In genomic region chr12:79692860-79693605, GRCh38 we compare ENCODE assay signal across 13 cellular contexts. TPM values are rescaled to one million over a fixed set of nuclear protein-coding genes. Genes with fewer than 3 reads are reported as not detected.
A peak's percentile ranks its signal among the peaks of the same experiment; 100 is the strongest.
DNase-seq lines count a peak whose midpoint lies in the region; ATAC-seq and TF ChIP-seq lines count a peak whose summit lies in the region.
"Had no signal": no experiment of that assay in that cellular context is flagged by ENCODE, and none has a peak within 500 bp of the region (broad histone marks: within the 10 kb centered on the region; RNA-seq: fewer than 3 reads in every experiment).

No MANE protein-coding gene starts in this region.

- H3K56ac ChIP-seq in H9 (ENCODE audit: insufficient read length, low read depth, low read length): no peak overlapping the region

- H3K4me1 ChIP-seq in H9 (ENCODE audit: insufficient read depth, low read length) (peaks cover 3% of the 10 kb centered on the region; the same call in 1 of the 2 replicates), foreskin keratinocyte (peaks cover 14% of the 10 kb centered on the region), transverse colon (peaks cover 0 to 25% (median 14%) of the 10 kb centered on the region in 4 donors), esophagus muscularis mucosa (peaks cover 0 to 30% (median 16%) of the 10 kb centered on the region in 4 donors)

- ATAC-seq in foreskin keratinocyte: no peak

- peaks cover 14% of the 10 kb centered on the region; the same call in 1 of the 2 replicates for H3K79me2 ChIP-seq in H9 (ENCODE audit: insufficient read depth, low read length)

- no peak overlapping the region for H4K91ac ChIP-seq in H9 (ENCODE audit: insufficient read length, low read depth, low read length)

- H2AK5ac ChIP-seq in H9 (ENCODE audit: insufficient read length, low read length): no peak overlapping the region

- H3K4me1 Mint-ChIP-seq in H9: peaks cover 21 to 22% of the 10 kb centered on the region in 2 experiments

- peaks cover 19% of the 10 kb centered on the region for H3K23me2 ChIP-seq in H9 (ENCODE audit: insufficient read length, low read depth, low read length, poor library complexity, severe bottlenecking)

- no CpG with 5 or more reads among the region's 6 CpGs for WGBS in H9 (ENCODE audit: extremely low coverage, insufficient read length, low lambda C conversion rate)
- 26 to 43% methylated on average over 5 to 6 of the region's 6 CpGs for WGBS in transverse colon (ENCODE audit: low coverage in 1 of 2), 2 donors
- WGBS in esophagus muscularis mucosa: 67% methylated on average over 6 of the region's 6 CpGs

- H3K9ac ChIP-seq in H9 (ENCODE audit: extremely low read depth, insufficient read length, low read length): no peak overlapping the region

- H3T11ph ChIP-seq in H9 (ENCODE audit: low read length): no peak overlapping the region

- H2BK15ac ChIP-seq in H9 (ENCODE audit: low read depth, low read length): no peak overlapping the region

- H2BK12ac ChIP-seq in H9 (ENCODE audit: insufficient read length, low read depth, low read length): no peak overlapping the region

- H3K9me3 ChIP-seq in H9 (ENCODE audit: control insufficient read depth, low read depth, low read length) (no peaks in the 10 kb centered on the region), transverse colon (no peaks in the 10 kb centered on the region), esophagus muscularis mucosa (no peaks in the 10 kb centered on the region)
- H3K9me3 ChIP-seq: right atrium auricular region, SJSA1 had no signal

- no peak overlapping the region for H3K14ac ChIP-seq in H9 (ENCODE audit: insufficient read depth, low read length)

- no peak overlapping the region for H3K18ac ChIP-seq in H9 (ENCODE audit: insufficient read length, low read depth, low read length)

- H2BK120ac ChIP-seq in H9 (ENCODE audit: low read depth, low read length, poor library complexity, severe bottlenecking): no peak overlapping the region

- H4K5ac ChIP-seq in H9 (ENCODE audit: insufficient read length, low read depth, low read length): no peak overlapping the region

- no peaks in the 10 kb centered on the region for H4K20me1 ChIP-seq in H9 (ENCODE audit: control insufficient read depth, insufficient read depth, insufficient read length)

- intact Hi-C loops in transverse colon (cut with DNase I; ENCODE audit: low total_unique reads) (no loop called here), esophagus muscularis mucosa (cut with DNase I) (loop anchor here (5.0 kb wide), 1 partner anchor 239 kb away; no protein-coding TSS in a partner anchor)

- in situ Hi-C loops in transverse colon (cut with MboI; ENCODE audit: low pct_ligation_motif_present in 1 of 4, low pct_unique_long_range_greater_than_20kb in 1 of 4, low sequenced_read_pairs in 3 of 4): loop anchor here in 1 of 4 donors (25.0 kb wide), 1 partner anchor 281 kb away; no protein-coding TSS in a partner anchor

- no peak for TF ChIP-seq POLR2A in transverse colon (IDR thresholded peaks at IDR 0.05)
- no peak for TF ChIP-seq POLR2A in esophagus muscularis mucosa (IDR thresholded peaks at IDR 0.05; ENCODE audit: low read depth)

- no peak overlapping the region for H3K27ac ChIP-seq in H9 (ENCODE audit: insufficient read length, low read depth, low read length)
- peak overlapping the region; percentile 96 for H3K27ac ChIP-seq in foreskin keratinocyte
- H3K27ac ChIP-seq in transverse colon: peak overlapping the region; percentile 90 to 95 (median 92)
- peak overlapping the region in 1 of 4 donors; percentile 93 for H3K27ac ChIP-seq in esophagus muscularis mucosa (replicated peaks in 1 of 4)

- H2BK5ac ChIP-seq in H9 (ENCODE audit: insufficient read length, low read length): no peak overlapping the region

- peak overlapping the region; percentile 74 to 98 for H3K4me3 Mint-ChIP-seq in H9

- H3K79me1 ChIP-seq in H9 (ENCODE audit: insufficient read depth, low read depth, low read length, poor library complexity, severe bottlenecking): no peaks in the 10 kb centered on the region

- H3K4me2 ChIP-seq in H9 (ENCODE audit: insufficient read depth, insufficient read length, low read length): peak overlapping the region; percentile 97

- H3K36me3 ChIP-seq in transverse colon (no peaks in the 10 kb centered on the region), esophagus muscularis mucosa (no peaks in the 10 kb centered on the region)
- H3K36me3 ChIP-seq: right atrium auricular region had no signal

- H4K8ac ChIP-seq in H9 (replicated peaks; ENCODE audit: insufficient read length, low read depth, low read length): no peak overlapping the region

- TF ChIP-seq CTCF in H9 (conservative IDR thresholded peaks at IDR 0.05): no peak
- no peak for TF ChIP-seq CTCF in foreskin keratinocyte (conservative IDR thresholded peaks at IDR 0.05)
- no peak for TF ChIP-seq CTCF in transverse colon (IDR thresholded peaks at IDR 0.05)
- TF ChIP-seq CTCF in esophagus muscularis mucosa (IDR thresholded peaks at IDR 0.05): no peak

- H3K27me3 ChIP-seq in H9 (ENCODE audit: insufficient read depth, low read length) (no peaks in the 10 kb centered on the region), foreskin keratinocyte (no peaks in the 10 kb centered on the region), transverse colon (peaks cover 3% of the 10 kb centered on the region), esophagus muscularis mucosa (no peaks in the 10 kb centered on the region)
- H3K27me3 ChIP-seq: right atrium auricular region, SJSA1 had no signal

- no peak overlapping the region for H2BK20ac ChIP-seq in H9 (ENCODE audit: low read depth, low read length, poor library complexity, severe bottlenecking)

- H3K4me3 ChIP-seq in transverse colon (peak overlapping the region in 2 of 4 donors; percentile 88 to 94), esophagus muscularis mucosa (no peak overlapping the region)
- H3K4me3 ChIP-seq: right atrium auricular region had no signal

- H3K23ac ChIP-seq in H9 (ENCODE audit: insufficient read length, low read depth, low read length): no peak overlapping the region

- H3K4ac ChIP-seq in H9 (ENCODE audit: low read depth, low read length): no peak overlapping the region

- peaks cover 12 to 17% (median 16%) of the 10 kb centered on the region in 3 experiments for H3K36me3 Mint-ChIP-seq in H9 (ENCODE audit: insufficient read depth in 1 of 3, low read depth in 3 of 3)

- no peak overlapping the region for H2AFZ ChIP-seq in H9 (ENCODE audit: low read length)

- H3K9me3 Mint-ChIP-seq in H9: peaks cover 0 to 3% of the 10 kb centered on the region in 2 experiments; a peak in 2 of 5 replicates

- no peak for TF ChIP-seq EP300 in transverse colon (IDR thresholded peaks at IDR 0.05; ENCODE audit: low read depth)
- no peak for TF ChIP-seq EP300 in esophagus muscularis mucosa (IDR thresholded peaks at IDR 0.05)

- DNase-seq in H9 (no peak), amniotic epithelial cell (ENCODE audit: low read depth) (peak; percentile 79), foreskin keratinocyte (peak in 1 of 2 donors; percentile 54), transverse colon (no peak), esophagus muscularis mucosa (ENCODE audit: extremely low spot score) (no peak), NCI-H510A (lab: John Stamatoyannopoulos, UW) (no peak)
- DNase-seq in activated CD4-positive, alpha-beta T cell treated with anti-CD3 and anti-CD28 coated beads, Interleukin-2, amount 50 U/mL, for 1 hour: no peak
- DNase-seq: activated CD4-positive, CD25-positive, alpha-beta regulatory T cell; activated T-cell treated with anti-CD3 and anti-CD28 coated beads, Interleukin-2, amount 50 U/mL, for 1 hour; NCI-H1417 treated with DMSO at 0.1 percent for 48 hours; substantia nigra had no signal

- no peaks in the 10 kb centered on the region for H3K27me3 Mint-ChIP-seq in H9 (ENCODE audit: low read depth)

- peak overlapping the region in 1 of 3 experiments; percentile 21; a peak in 1 of 7 replicates for H3K27ac Mint-ChIP-seq in H9

RNA-seq across cellular contexts. Expression of gene PAWR, which starts 2.3 kb away (rescaled TPM):
- total RNA-seq in H9 (2021) (176 and 190 TPM in 2 replicates), foreskin keratinocyte (51.6 and 51.9 TPM in 2 replicates), transverse colon (100 to 1,000 TPM in 2 of 4 donors, 10 to 100 TPM in 2; 82.3 to 188 (median 115) TPM), esophagus muscularis mucosa (100 to 1,000 TPM in 2 of 4 donors, 10 to 100 TPM in 2; 63.1 to 127 (median 97.9) TPM)
- 24.9 and 28.6 TPM in 2 replicates for polyA plus RNA-seq in foreskin keratinocyte
